7 cellular contexts compared by ENCODE assay signal in genomic region chr1:17062751-17063150, GRCh38. TPM values are rescaled to one million over a fixed set of nuclear protein-coding genes. Genes with fewer than 3 reads are reported as not detected.
DNase-seq lines count a peak whose midpoint lies in the region; ATAC-seq, FAIRE-seq and TF ChIP-seq lines count a peak whose summit lies in the region.
"Not testable (repeated sequence)": the region's sequence is repeated elsewhere in the genome, so short reads cannot be mapped to it uniquely, and the experiment has no call there.

No MANE protein-coding gene starts in this region.

- intact Hi-C loops in HCT116 (cut with micrococcal nuclease): loop anchor here (5.0 kb wide), 1 partner anchor 210 kb away; no protein-coding TSS in a partner anchor

- not testable (repeated sequence) for ATAC-seq in HCT116; activated T-helper 17 cell treated with anti-CD3 and anti-CD28 coated beads, Interleukin-2, amount 50 U/mL, for 72 hours (replicated peaks)

- POLR2A ChIA-PET in HCT116 (lab: Charles Lee): not testable (repeated sequence)

- DNase-seq in ELF-1 (ENCODE audit: low read depth, low spot score) (peak; percentile 39), RCC 7860 (ENCODE audit: low spot score) (peak; percentile 79), dermis blood vessel endothelial cell (peak; percentile 27)
- not testable (repeated sequence) for DNase-seq in HCT116 (ENCODE audit: low read depth, low spot score); keratinocyte (ENCODE audit: low read depth, low spot score)

- H3K36me3 ChIP-seq in HCT116 (ENCODE audit: control insufficient read depth in 1 of 2, insufficient read depth in 2 of 2, low read length in 2 of 2); keratinocyte (ENCODE audit: control insufficient read depth in 2 of 2, extremely low read depth in 1 of 2, insufficient read depth in 2 of 2, low read length in 2 of 2); neutrophil: not testable (repeated sequence)

- H3K27ac ChIP-seq in HCT116 (ENCODE audit: low read depth, low read length); keratinocyte (ENCODE audit: control insufficient read depth, insufficient read depth, low read length): not testable (repeated sequence)
- peak overlapping the region; percentile 95 for H3K27ac ChIP-seq in neutrophil

- not testable (repeated sequence) for H3K4me3 Mint-ChIP-seq in activated T-helper 17 cell treated with anti-CD3 and anti-CD28 coated beads, Interleukin-2, amount 50 U/mL, for 72 hours

- H3K4me3 ChIP-seq in HCT116 (replicated peaks in 1 of 2; ENCODE audit: low read depth in 1 of 2, low read length in 2 of 2); keratinocyte (ENCODE audit: control insufficient read depth in 2 of 3, extremely low read depth in 1 of 3, insufficient read depth in 2 of 3, low read depth in 1 of 3, low read length in 3 of 3): not testable (repeated sequence)
- H3K4me3 ChIP-seq in neutrophil (ENCODE audit: low read depth in 1 of 2, low read length in 1 of 2): peak overlapping the region in 1 of 2 experiments; percentile 22

- not testable (repeated sequence) for BruUV-seq in HCT116 (replicated peaks; lab: Mats Ljungman, UMichigan)

- not testable (repeated sequence) for H3K36me3 Mint-ChIP-seq in activated T-helper 17 cell treated with anti-CD3 and anti-CD28 coated beads, Interleukin-2, amount 50 U/mL, for 72 hours (ENCODE audit: low read depth)

- dilution Hi-C loops in keratinocyte (cut with MboI; ENCODE audit: extremely low pct_ligation_motif_present, low sequenced_read_pairs): not testable (repeated sequence)

- H3K9me3 Mint-ChIP-seq in activated T-helper 17 cell treated with anti-CD3 and anti-CD28 coated beads, Interleukin-2, amount 50 U/mL, for 72 hours: not testable (repeated sequence)

- not testable (repeated sequence) for H3K9me3 ChIP-seq in HCT116 (ENCODE audit: control insufficient read depth in 1 of 2, insufficient read depth in 1 of 2, low read depth in 1 of 2, low read length in 2 of 2); keratinocyte (ENCODE audit: control insufficient read depth, low read depth, low read length); neutrophil

- H4K20me1 ChIP-seq in HCT116 (ENCODE audit: insufficient read depth); keratinocyte (ENCODE audit: control insufficient read depth, extremely low read depth, insufficient read depth, low read length): not testable (repeated sequence)

- not testable (repeated sequence) for H3K9me1 ChIP-seq in keratinocyte (ENCODE audit: control insufficient read depth, extremely low read depth, insufficient read depth, low read length)

- H3K4me2 ChIP-seq in HCT116 (ENCODE audit: low read length) (0 out of 2 replicates have a peak overlapping the region, but pooled peaks have one; percentile 7), keratinocyte (ENCODE audit: control insufficient read depth, extremely low read depth, insufficient read depth, low read depth, low read length) (peak overlapping the region; percentile 31)

- RAD21 ChIA-PET in HCT116 (lab: Charles Lee; ENCODE audit: low non-redundant PET in 1 of 2, low total read pairs in 2 of 2, uncharacterized antibody in 2 of 2, unreplicated experiment in 2 of 2): not testable (repeated sequence)

- TF ChIP-seq RAD21 in HCT116 (IDR thresholded peaks at IDR 0.05; ENCODE audit: low read depth): not testable (repeated sequence)

- H2AFZ ChIP-seq in HCT116 (ENCODE audit: low read depth, low read length, poor library complexity, severe bottlenecking); keratinocyte (ENCODE audit: control insufficient read depth, low read length): not testable (repeated sequence)

- not testable (repeated sequence) for H3K4me1 Mint-ChIP-seq in activated T-helper 17 cell treated with anti-CD3 and anti-CD28 coated beads, Interleukin-2, amount 50 U/mL, for 72 hours

- H3K9me2 ChIP-seq in HCT116 (ENCODE audit: insufficient read depth): not testable (repeated sequence)

- FAIRE-seq in RCC 7860 (lab: Jason Lieb, UNC): not testable (repeated sequence)
- FAIRE-seq in keratinocyte (lab: Jason Lieb, UNC): peak; percentile 41

- H3K27ac Mint-ChIP-seq in activated T-helper 17 cell treated with anti-CD3 and anti-CD28 coated beads, Interleukin-2, amount 50 U/mL, for 72 hours: peak overlapping the region; percentile 50

- CTCF ChIA-PET in HCT116 (lab: Charles Lee): interaction anchor here (0.9 to 1.4 kb wide), 2 partner anchors 63 to 341 kb away, joined by 3 read pairs; no protein-coding TSS in a partner anchor

- H3K4me1 ChIP-seq in HCT116 (ENCODE audit: control insufficient read depth in 1 of 2, insufficient read depth in 2 of 2, low read length in 2 of 2): peaks cover 0 to 16% of the 10 kb centered on the region in 2 experiments; a peak in 2 of 4 replicates
- H3K4me1 ChIP-seq in keratinocyte (ENCODE audit: control insufficient read depth, extremely low read depth, insufficient read depth, low read length): not testable (repeated sequence)
- peaks cover 85 to 87% of the 10 kb centered on the region in 2 experiments for H3K4me1 ChIP-seq in neutrophil (ENCODE audit: control insufficient read depth in 1 of 2, insufficient read depth in 1 of 2, low read depth in 1 of 2, low read length in 1 of 2)

- not testable (repeated sequence) for H3K27me3 ChIP-seq in HCT116 (ENCODE audit: insufficient read depth, low read length); keratinocyte (ENCODE audit: control insufficient read depth, extremely low read depth, insufficient read depth, low read length); neutrophil

- H3K27me3 Mint-ChIP-seq in activated T-helper 17 cell treated with anti-CD3 and anti-CD28 coated beads, Interleukin-2, amount 50 U/mL, for 72 hours: not testable (repeated sequence)

- not testable (repeated sequence) for H3K79me2 ChIP-seq in HCT116 (ENCODE audit: insufficient read depth, low read length); keratinocyte (ENCODE audit: control insufficient read depth, insufficient read depth, low read length)

- not testable (repeated sequence) for TF ChIP-seq CTCF in HCT116 (IDR thresholded peaks at IDR 0.05 in 2 of 3, conservative IDR thresholded peaks at IDR 0.05 in 1 of 3; ENCODE audit: borderline replicate concordance in 1 of 3, insufficient read depth in 1 of 3, low read depth in 2 of 3, low read length in 2 of 3); keratinocyte (optimal IDR thresholded peaks at IDR 0.05 in 1 of 3, IDR thresholded peaks at IDR 0.05 in 1 of 3, conservative IDR thresholded peaks at IDR 0.05 in 1 of 3; ENCODE audit: extremely low read depth in 1 of 3, insufficient read depth in 2 of 3, low read length in 3 of 3); neutrophil (IDR thresholded peaks at IDR 0.05)

- not testable (repeated sequence) for TF ChIP-seq POLR2A in HCT116 (IDR thresholded peaks at IDR 0.05; ENCODE audit: borderline replicate concordance, extremely low read depth, insufficient read depth, insufficient read length)

- H3K9ac ChIP-seq in HCT116 (ENCODE audit: low read length); keratinocyte (ENCODE audit: control insufficient read depth, extremely low read depth, insufficient read depth, low read length): not testable (repeated sequence)

RNA-seq across cellular contexts. Expression of gene SDHB, which starts 8.9 kb away (rescaled TPM):
- total RNA-seq in HCT116 (2021; ENCODE audit: unreplicated experiment) (159 TPM), dermis blood vessel endothelial cell (116 and 129 TPM in 2 replicates)
- 124 and 164 TPM in 2 replicates for polyA plus RNA-seq in HCT116 (2012)
- total RNA-seq in activated T-helper 17 cell treated with anti-CD3 and anti-CD28 coated beads, Interleukin-2, amount 50 U/mL, for 72 hours: 100 to 1,000 TPM in 1 of 2 donors, 10 to 100 TPM in 1; 82.9 to 137 TPM
- polyA plus RNA-seq in keratinocyte: 149 to 228 TPM (median 162 TPM) in 3 replicates
- 150 TPM for polyA plus RNA-seq in keratinocyte (2011; ENCODE audit: low read depth)
- 164 and 328 TPM in 2 replicates for polyA plus RNA-seq in keratinocyte (2011; cell fraction: cytosol; rRNA removed)
- polyA plus RNA-seq in keratinocyte (2011; cell fraction: nucleus; rRNA removed): 104 and 109 TPM in 2 replicates
- polyA plus RNA-seq in keratinocyte (2012; ENCODE audit: low replicate concordance): 90.0 and 114 TPM in 2 replicates
- polyA minus RNA-seq in keratinocyte: 60.0 to 248 TPM (median 135 TPM) in 3 replicates
- 89.4 TPM for polyA minus RNA-seq in keratinocyte (2011; cell fraction: cytosol; rRNA and poly(A)+ RNA removed)
- polyA minus RNA-seq in keratinocyte (2011; cell fraction: nucleus; rRNA and poly(A)+ RNA removed): 36.1 and 59.3 TPM in 2 replicates

RNA-seq across cellular contexts. Expression of gene ATP13A2, which starts 51.0 kb away (rescaled TPM):
- total RNA-seq in HCT116 (2021; ENCODE audit: unreplicated experiment) (60.5 TPM), dermis blood vessel endothelial cell (72.3 and 102 TPM in 2 replicates)
- polyA plus RNA-seq in HCT116 (2012): 74.0 and 75.2 TPM in 2 replicates
- total RNA-seq in activated T-helper 17 cell treated with anti-CD3 and anti-CD28 coated beads, Interleukin-2, amount 50 U/mL, for 72 hours: 10 to 100 TPM; 24.2 to 51.7 TPM
- 19.7 to 56.4 TPM (median 36.3 TPM) in 3 replicates for polyA plus RNA-seq in keratinocyte
- 22.0 TPM for polyA plus RNA-seq in keratinocyte (2011; ENCODE audit: low read depth)
- 31.3 and 66.8 TPM in 2 replicates for polyA plus RNA-seq in keratinocyte (2011; cell fraction: cytosol; rRNA removed)
- polyA plus RNA-seq in keratinocyte (2011; cell fraction: nucleus; rRNA removed): 92.9 and 134 TPM in 2 replicates
- 46.3 and 103 TPM in 2 replicates for polyA plus RNA-seq in keratinocyte (2012; ENCODE audit: low replicate concordance)
- polyA minus RNA-seq in keratinocyte: 106 to 309 TPM (median 112 TPM) in 3 replicates
- polyA minus RNA-seq in keratinocyte (2011; cell fraction: cytosol; rRNA and poly(A)+ RNA removed): 157 TPM
- polyA minus RNA-seq in keratinocyte (2011; cell fraction: nucleus; rRNA and poly(A)+ RNA removed): 191 and 201 TPM in 2 replicates

RNA-seq across cellular contexts. Expression of gene PADI2, which starts 56.5 kb away (rescaled TPM):
- total RNA-seq in HCT116 (2021; ENCODE audit: unreplicated experiment) (2.7 TPM), dermis blood vessel endothelial cell (0.17 and 0.19 TPM in 2 replicates)
- 2.4 and 2.9 TPM in 2 replicates for polyA plus RNA-seq in HCT116 (2012)
- total RNA-seq in activated T-helper 17 cell treated with anti-CD3 and anti-CD28 coated beads, Interleukin-2, amount 50 U/mL, for 72 hours: under 1 TPM; 0.13 to 0.26 TPM
- 0.09 to 0.23 TPM (median 0.13 TPM) in 3 replicates for polyA plus RNA-seq in keratinocyte
- polyA plus RNA-seq in keratinocyte (2011; ENCODE audit: low read depth): not detected
- 0.12 and 0.16 TPM in 2 replicates for polyA plus RNA-seq in keratinocyte (2011; cell fraction: cytosol; rRNA removed)
- 0.20 TPM in 2 replicates for polyA plus RNA-seq in keratinocyte (2011; cell fraction: nucleus; rRNA removed)
- 0.07 and 0.21 TPM in 2 replicates for polyA plus RNA-seq in keratinocyte (2012; ENCODE audit: low replicate concordance)
- 0.13 to 0.69 TPM (median 0.35 TPM) in 3 replicates for polyA minus RNA-seq in keratinocyte
- not detected for polyA minus RNA-seq in keratinocyte (2011; cell fraction: cytosol; rRNA and poly(A)+ RNA removed)
- polyA minus RNA-seq in keratinocyte (2011; cell fraction: nucleus; rRNA and poly(A)+ RNA removed): 0.21 and 0.31 TPM in 2 replicates
